ENCODE assay signal across 13 cellular contexts in genomic region chr13:70098669-70099068, GRCh38. TPM values are rescaled to one million over a fixed set of nuclear protein-coding genes. Genes with fewer than 3 reads are reported as not detected.
DNase-seq lines count a peak whose midpoint lies in the region; ATAC-seq and TF ChIP-seq lines count a peak whose summit lies in the region.
"Had no signal": no experiment of that assay in that cellular context is flagged by ENCODE, and none has a peak within 500 bp of the region (broad histone marks: within the 10 kb centered on the region; RNA-seq: fewer than 3 reads in every experiment).

No MANE protein-coding gene starts in this region.

- ATAC-seq in activated CD8-positive, alpha-beta T cell treated with anti-CD3 and anti-CD28 coated beads for 36 hours = no peak
- ATAC-seq: K562 had no signal

- POLR2A ChIA-PET in activated CD8-positive, alpha-beta T cell treated with anti-CD3 and anti-CD28 coated beads for 36 hours (lab: Charles Lee) = no interaction called here

- BruUV-seq in Calu3 (replicated peaks; lab: Mats Ljungman, UMichigan) = no TSS peak

- no peak overlapping the region for H3K9ac ChIP-seq in MM.1S (ENCODE audit: low read length)

- H3K9me2 ChIP-seq in MM.1S (replicated peaks; ENCODE audit: insufficient read depth, low read length) = no peaks in the 10 kb centered on the region

- H3K27me3 Mint-ChIP-seq in neural crest cell (ENCODE audit: low read depth) (peaks cover 8% of the 10 kb centered on the region), Calu3 (ENCODE audit: unreplicated experiment) (no peaks in the 10 kb centered on the region)
- H3K27me3 Mint-ChIP-seq in activated CD8-positive, alpha-beta T cell treated with anti-CD3 and anti-CD28 coated beads for 36 hours = no peaks in the 10 kb centered on the region
- H3K27me3 Mint-ChIP-seq: memory B cell had no signal

- intact Hi-C loops in activated CD8-positive, alpha-beta T cell treated with anti-CD3 and anti-CD28 coated beads for 36 hours (cut with micrococcal nuclease) = no loop called here
- intact Hi-C loops in Calu3 (cut with micrococcal nuclease; ENCODE audit: unreplicated experiment) = loop anchor here (1.0 to 10.0 kb wide), 2 partner anchors 212 to 466 kb away; no protein-coding TSS in a partner anchor

- H3K27me3 ChIP-seq in MM.1S (replicated peaks; ENCODE audit: insufficient read depth, low read length) = no peaks in the 10 kb centered on the region

- no peaks in the 10 kb centered on the region for H3K4me1 Mint-ChIP-seq in neural crest cell
- no peaks in the 10 kb centered on the region for H3K4me1 Mint-ChIP-seq in activated CD8-positive, alpha-beta T cell treated with anti-CD3 and anti-CD28 coated beads for 36 hours (ENCODE audit: low read depth)
- H3K4me1 Mint-ChIP-seq in Calu3 (ENCODE audit: low read depth, unreplicated experiment) = no peaks in the 10 kb centered on the region
- H3K4me1 Mint-ChIP-seq: memory B cell had no signal

- DNase-seq in NCI-H187 treated with DMSO at 0.1 percent for 48 hours (lab: John Stamatoyannopoulos, UW) (peak; percentile 5), NCI-H187 (lab: John Stamatoyannopoulos, UW) (no peak), MM.1S (peak; percentile 18), neural crest cell (ENCODE audit: low read depth, low spot score) (no peak), activated T-cell treated with anti-CD3 and anti-CD28 coated beads for 4 hours (no peak), Calu3 (no peak)
- DNase-seq in activated CD8-positive, alpha-beta T cell treated with anti-CD3 and anti-CD28 coated beads for 36 hours = no peak
- DNase-seq: stimulated activated CD4-positive, alpha-beta T cell treated with anti-CD3 and anti-CD28 coated beads, Interleukin-15, amount 100 ng/mL, for 24 hours; substantia nigra; T-helper 9 cell had no signal

- H3K27ac Mint-ChIP-seq in neural crest cell (ENCODE audit: unreplicated experiment) (no peak overlapping the region), Calu3 (ENCODE audit: unreplicated experiment) (no peak overlapping the region)
- no peak overlapping the region for H3K27ac Mint-ChIP-seq in activated CD8-positive, alpha-beta T cell treated with anti-CD3 and anti-CD28 coated beads for 36 hours
- H3K27ac Mint-ChIP-seq: memory B cell had no signal

- no peak overlapping the region for H3K4me3 ChIP-seq in MM.1S (ENCODE audit: low read length)
- H3K4me3 ChIP-seq: K562 had no signal

- no peaks in the 10 kb centered on the region for H4K20me1 ChIP-seq in MM.1S (ENCODE audit: insufficient read depth, low read length)

- no peaks in the 10 kb centered on the region for H3K36me3 ChIP-seq in MM.1S (replicated peaks; ENCODE audit: insufficient read depth, low read length)

- no peak overlapping the region for H3K4me2 ChIP-seq in MM.1S (ENCODE audit: low read depth, low read length)

- H3K4me1 ChIP-seq in MM.1S (ENCODE audit: low read length) = no peaks in the 10 kb centered on the region

- H3F3A ChIP-seq in MM.1S (ENCODE audit: insufficient read depth, low read length) = no peaks in the 10 kb centered on the region

- H3K79me2 ChIP-seq in MM.1S (ENCODE audit: low read length) = no peaks in the 10 kb centered on the region

- no peaks in the 10 kb centered on the region for H3K9me3 ChIP-seq in MM.1S (replicated peaks; ENCODE audit: insufficient read depth, low read length)

- TF ChIP-seq CTCF in MM.1S (IDR thresholded peaks at IDR 0.05; ENCODE audit: low read length) = peak; percentile 31
- peak; percentile 52 for TF ChIP-seq CTCF in VCaP (conservative IDR thresholded peaks at IDR 0.05)
- TF ChIP-seq CTCF in neural crest cell (conservative IDR thresholded peaks at IDR 0.05) = peak; percentile 74
- TF ChIP-seq CTCF in activated CD8-positive, alpha-beta T cell treated with anti-CD3 and anti-CD28 coated beads for 36 hours (IDR thresholded peaks at IDR 0.05) = no peak
- no peak for TF ChIP-seq CTCF in Calu3 (IDR thresholded peaks at IDR 0.05; ENCODE audit: unreplicated experiment)

- H3K9me3 Mint-ChIP-seq in neural crest cell = no peaks in the 10 kb centered on the region
- peaks cover 3% of the 10 kb centered on the region for H3K9me3 Mint-ChIP-seq in activated CD8-positive, alpha-beta T cell treated with anti-CD3 and anti-CD28 coated beads for 36 hours
- H3K9me3 Mint-ChIP-seq in Calu3 (ENCODE audit: low read depth, unreplicated experiment) = no peaks in the 10 kb centered on the region

- H3K27ac ChIP-seq in MM.1S (ENCODE audit: low read length) (no peak overlapping the region), VCaP (no peak overlapping the region)

- CTCF ChIA-PET in activated CD8-positive, alpha-beta T cell treated with anti-CD3 and anti-CD28 coated beads for 36 hours (lab: Charles Lee) = no interaction called here
- CTCF ChIA-PET in Calu3 (lab: Charles Lee) = no interaction called here

- no peak overlapping the region for H3K4me3 Mint-ChIP-seq in neural crest cell
- no peak overlapping the region for H3K4me3 Mint-ChIP-seq in activated CD8-positive, alpha-beta T cell treated with anti-CD3 and anti-CD28 coated beads for 36 hours
- H3K4me3 Mint-ChIP-seq in Calu3 (ENCODE audit: low read depth, unreplicated experiment) = no peak overlapping the region
- H3K4me3 Mint-ChIP-seq: memory B cell had no signal

- H3K36me3 Mint-ChIP-seq in neural crest cell (ENCODE audit: low read depth) (no peaks in the 10 kb centered on the region), Calu3 (ENCODE audit: insufficient read depth, unreplicated experiment) (no peaks in the 10 kb centered on the region)
- no peaks in the 10 kb centered on the region for H3K36me3 Mint-ChIP-seq in activated CD8-positive, alpha-beta T cell treated with anti-CD3 and anti-CD28 coated beads for 36 hours (ENCODE audit: low read depth)
- H3K36me3 Mint-ChIP-seq: memory B cell had no signal

- no peak overlapping the region for H2AFZ ChIP-seq in MM.1S (ENCODE audit: low read length)

RNA-seq across cellular contexts. Expression of gene ATXN8OS, which starts 9.0 kb away (rescaled TPM):
- total RNA-seq in neural crest cell (not detected in 2 replicates), Calu3 (2022) (not detected in 2 replicates)
- total RNA-seq in activated CD8-positive, alpha-beta T cell treated with anti-CD3 and anti-CD28 coated beads for 36 hours = not detected
- total RNA-seq: K562 had no signal

RNA-seq across cellular contexts. Expression of gene KLHL1, which starts 9.6 kb away (rescaled TPM):
- total RNA-seq in neural crest cell (0.23 TPM in 1 of 2 replicates, not detected in the other), Calu3 (2022) (not detected in 2 replicates)
- not detected for total RNA-seq in activated CD8-positive, alpha-beta T cell treated with anti-CD3 and anti-CD28 coated beads for 36 hours
- total RNA-seq: K562 had no signal

Comparison
In these comparisons a context has a peak if more than half of its experiments do, and no peak if none do; other contexts are left out.
1. DNase-seq: peak in NCI-H187 treated with DMSO at 0.1 percent for 48 hours (single experiment) and MM.1S (single experiment); none in NCI-H187 (0 of 2), neural crest cell (single experiment), activated T-cell treated with anti-CD3 and anti-CD28 coated beads for 4 hours (single experiment), activated CD8-positive, alpha-beta T cell treated with anti-CD3 and anti-CD28 coated beads for 36 hours (single experiment) and Calu3 (single experiment).
2. CTCF ChIP-seq: peak in MM.1S (single experiment), VCaP (single experiment) and neural crest cell (single experiment); none in activated CD8-positive, alpha-beta T cell treated with anti-CD3 and anti-CD28 coated beads for 36 hours (single experiment) and Calu3 (single experiment).